Comparison of ENCODE assay signal across 17 cellular contexts in genomic region chr17:80499961-80500665, GRCh38. TPM values are rescaled to one million over a fixed set of nuclear protein-coding genes. Genes with fewer than 3 reads are reported as not detected.
DNase-seq lines count a peak whose midpoint lies in the region; ATAC-seq and TF ChIP-seq lines count a peak whose summit lies in the region.
"Had no signal": no experiment of that assay in that cellular context is flagged by ENCODE, and none has a peak within 500 bp of the region (broad histone marks: within the 10 kb centered on the region; RNA-seq: fewer than 3 reads in every experiment).

No MANE protein-coding gene starts in this region.

- peaks cover 49% of the 10 kb centered on the region for H3K4me1 Mint-ChIP-seq in nephron progenitor cell

- peaks cover 58% of the 10 kb centered on the region for H3K27me3 Mint-ChIP-seq in nephron progenitor cell (ENCODE audit: low read depth, poor library complexity)

- DNase-seq in Right ventricle myocardium superior (peak; percentile 26), left ventricle myocardium inferior (no peak), RWPE2 (ENCODE audit: low spot score) (peak; percentile 56), nephron progenitor cell (no peak), transverse colon (no peak), HuH-7.5 (ENCODE audit: low spot score) (no peak), dermis blood vessel endothelial cell (no peak)
- DNase-seq: NCI-H1048, NCI-H1436 treated with DMSO at 0.1 percent for 48 hours, NCI-H2029 treated with DMSO at 0.1 percent for 48 hours, NCI-H510A, NCI-H774, PC-9 had no signal

- H3K4me3 ChIP-seq in left ventricle myocardium inferior (no peak overlapping the region), RWPE2 (ENCODE audit: severe bottlenecking) (no peak overlapping the region), transverse colon (no peak overlapping the region)
- H3K4me3 ChIP-seq: HAP-1, PC-9 had no signal

- H3K36me3 Mint-ChIP-seq in nephron progenitor cell (ENCODE audit: low read depth) = no peaks in the 10 kb centered on the region

- peak overlapping the region; percentile 26 for H3K4me3 Mint-ChIP-seq in nephron progenitor cell

- no peak overlapping the region for H3K27ac Mint-ChIP-seq in nephron progenitor cell

- H3K27ac ChIP-seq in left ventricle myocardium inferior (replicated peaks) (no peak overlapping the region), RWPE2 (ENCODE audit: poor library complexity, severe bottlenecking) (no peak overlapping the region), transverse colon (peak overlapping the region; percentile 50 to 83 (median 74))
- H3K27ac ChIP-seq: C4-2B, KMS-11, PC-9 had no signal

- in situ Hi-C loops in transverse colon (cut with MboI; ENCODE audit: low pct_ligation_motif_present in 1 of 4, low pct_unique_long_range_greater_than_20kb in 1 of 4, low sequenced_read_pairs in 3 of 4) = no loop called here

- intact Hi-C loops in Right ventricle myocardium superior (cut with DNase I) = no loop called here
- intact Hi-C loops in left ventricle myocardium inferior (cut with micrococcal nuclease) = no loop called here
- intact Hi-C loops in transverse colon (cut with DNase I; ENCODE audit: low total_unique reads) = no loop called here

- H3K9me3 ChIP-seq in left ventricle myocardium inferior (replicated peaks) = no peaks in the 10 kb centered on the region
- no peaks in the 10 kb centered on the region for H3K9me3 ChIP-seq in RWPE2 (ENCODE audit: severe bottlenecking)
- H3K9me3 ChIP-seq in transverse colon = no peaks in the 10 kb centered on the region
- H3K9me3 ChIP-seq: HAP-1 had no signal

- H3K36me3 ChIP-seq in left ventricle myocardium inferior (no peaks in the 10 kb centered on the region), RWPE2 (ENCODE audit: low read depth) (no peaks in the 10 kb centered on the region), transverse colon (no peaks in the 10 kb centered on the region)
- H3K36me3 ChIP-seq: HAP-1 had no signal

- TF ChIP-seq POLR2A in transverse colon (IDR thresholded peaks at IDR 0.05) = no peak

- ATAC-seq in Right ventricle myocardium superior (ENCODE audit: poor library complexity) (no peak), RWPE2 (ENCODE audit: low read depth) (no peak), HG03045 (IDR thresholded peaks at IDR 0.05; ENCODE audit: unreplicated experiment) (no peak)

- H3K4me1 ChIP-seq in left ventricle myocardium inferior = peaks cover 6% of the 10 kb centered on the region
- no peaks in the 10 kb centered on the region for H3K4me1 ChIP-seq in RWPE2 (ENCODE audit: insufficient read depth, poor library complexity, severe bottlenecking)
- peaks cover 0 to 9% (median 2%) of the 10 kb centered on the region in 4 donors for H3K4me1 ChIP-seq in transverse colon
- H3K4me1 ChIP-seq: HAP-1 had no signal

- H3K9me3 Mint-ChIP-seq in nephron progenitor cell = no peaks in the 10 kb centered on the region

- no peak for TF ChIP-seq EP300 in transverse colon (IDR thresholded peaks at IDR 0.05; ENCODE audit: low read depth)

- TF ChIP-seq CTCF in left ventricle myocardium inferior (IDR thresholded peaks at IDR 0.05; ENCODE audit: borderline replicate concordance) (no peak), RWPE2 (IDR thresholded peaks at IDR 0.05; ENCODE audit: poor library complexity, severe bottlenecking) (no peak), nephron progenitor cell (IDR thresholded peaks at IDR 0.05) (no peak), transverse colon (IDR thresholded peaks at IDR 0.05) (no peak)

- 67% methylated on average over 22 of the region's 22 CpGs; no CpG with 5 or more reads in 1 of the 2 donors for WGBS in transverse colon (ENCODE audit: low coverage in 1 of 2), 2 donors

- peaks cover 86% of the 10 kb centered on the region for H3K27me3 ChIP-seq in left ventricle myocardium inferior (ENCODE audit: low read depth)
- no peaks in the 10 kb centered on the region for H3K27me3 ChIP-seq in RWPE2 (ENCODE audit: insufficient read depth, poor library complexity, severe bottlenecking)
- peaks cover 11% of the 10 kb centered on the region for H3K27me3 ChIP-seq in transverse colon

RNA-seq across cellular contexts. Expression of gene NPTX1, which starts 23.7 kb away (rescaled TPM):
- total RNA-seq in Right ventricle myocardium superior (not detected), left ventricle myocardium inferior (not detected), transverse colon (10 to 100 TPM in 1 of 4 donors, 1 to 10 TPM in 2, under 1 TPM in 1; 0.40 to 22.8 (median 7.2) TPM), dermis blood vessel endothelial cell (under 0.01 and 0.23 TPM in 2 replicates)

RNA-seq across cellular contexts. Expression of gene RPTOR, which starts 44.5 kb away (rescaled TPM):
- total RNA-seq in Right ventricle myocardium superior (19.0 TPM), left ventricle myocardium inferior (21.8 TPM), transverse colon (10 to 100 TPM; 28.9 to 79.3 (median 48.0) TPM), dermis blood vessel endothelial cell (21.8 and 35.0 TPM in 2 replicates)

Comparison
In these comparisons a context has a peak if more than half of its experiments do, and no peak if none do; other contexts are left out.
1. DNase-seq: peak in Right ventricle myocardium superior (single experiment) and RWPE2 (single experiment); none in left ventricle myocardium inferior (single experiment), nephron progenitor cell (single experiment), transverse colon (single experiment), HuH-7.5 (single experiment) and dermis blood vessel endothelial cell (single experiment).
2. H3K27ac ChIP-seq: peak in transverse colon (4 of 4); none in left ventricle myocardium inferior (single experiment) and RWPE2 (single experiment).